25 cellular contexts compared by ENCODE assay signal in genomic region chr4:24968992-24969391, GRCh38. TPM values are rescaled to one million over a fixed set of nuclear protein-coding genes. Genes with fewer than 3 reads are reported as not detected.
"Had no signal": no experiment of that assay in that cellular context is flagged by ENCODE, and none has a peak within 500 bp of the region (broad histone marks: within the 10 kb centered on the region; RNA-seq: fewer than 3 reads in every experiment).

No MANE protein-coding gene starts in this region.

- H3K36me3 ChIP-seq: SJSA1 had no signal

- H3K4me3 ChIP-seq: K562, SJSA1, SK-N-MC had no signal

- H3K4me1 ChIP-seq: SJSA1 had no signal

- H3K9me3 ChIP-seq: SJSA1 had no signal

- H3K27me3 ChIP-seq: SJSA1 had no signal

- DNase-seq: Kasumi-1, MV-4-11, NCI-H1048, NCI-H1105, NCI-H1417, NCI-H1436 treated with DMSO at 0.1 percent for 48 hours, NCI-H1694, NCI-H187 treated with DMSO at 0.1 percent for 48 hours, NCI-H2029 treated with DMSO at 0.1 percent for 48 hours, NCI-H2171 treated with DMSO at 0.1 percent for 48 hours, NCI-H345, NCI-H446 treated with DMSO at 0.1 percent for 48 hours, NCI-H510A treated with DMSO at 0.1 percent for 48 hours, NCI-H774, Right ventricle myocardium superior, RPMI8226, SIG-M5 had no signal

- ATAC-seq: K562 had no signal

- H3K27ac ChIP-seq: HL-60, KMS-11, SJSA1, SK-N-MC had no signal

- FAIRE-seq: HTR-8/SVneo, K562, RCC 7860 had no signal

RNA-seq across cellular contexts. Expression of gene CCDC149, which starts 56.1 kb away (rescaled TPM):
- polyA plus RNA-seq: IgD-negative memory B cell had no signal
